ENCODE assay signal across 8 cellular contexts in the genomic region with DNA sequence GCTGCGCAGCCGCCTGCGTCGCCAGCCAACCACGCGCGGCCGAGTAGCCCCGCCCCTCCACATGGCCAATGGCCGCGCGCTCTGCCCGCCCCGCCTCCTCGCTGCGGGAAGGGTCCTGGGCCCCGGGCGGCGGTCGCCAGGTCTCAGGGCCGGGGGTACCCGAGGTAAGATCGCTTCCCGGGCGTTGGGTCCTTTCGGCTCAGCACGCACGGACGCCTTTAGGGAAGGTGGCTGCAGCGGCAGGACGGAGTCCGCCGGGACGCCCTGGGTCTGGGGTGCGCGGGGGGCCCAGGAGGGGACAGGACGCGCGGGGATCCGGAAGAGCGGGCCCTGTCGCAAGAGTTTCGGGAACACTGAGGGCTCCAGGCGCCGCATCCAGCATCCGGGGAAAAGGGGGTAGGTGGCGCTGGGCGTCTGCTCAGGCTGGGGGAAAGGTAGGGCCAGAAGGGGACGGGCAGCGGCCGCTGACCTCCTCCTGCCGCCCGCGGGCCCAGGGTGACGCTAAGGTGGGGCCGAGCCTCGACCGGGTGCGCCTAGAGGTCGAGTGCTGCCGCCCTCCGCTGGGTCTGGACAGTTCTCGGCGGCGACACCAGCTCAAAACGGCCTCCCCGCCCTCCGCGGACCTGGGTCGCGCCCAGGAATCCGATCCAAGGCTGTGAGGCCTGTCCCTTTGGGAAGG. TPM values are rescaled to one million over a fixed set of nuclear protein-coding genes. Genes with fewer than 3 reads are reported as not detected.
DNase-seq lines count a peak whose midpoint lies in the region; ATAC-seq, FAIRE-seq and TF ChIP-seq lines count a peak whose summit lies in the region.

A gene (plus strand): TSS at position 95 of the 679 bp plus-strand sequence. CDS start 7,791 bp downstream, outside the sequence.

- H3K27ac ChIP-seq in prostate gland (peak within 1 kb of the TSS; percentile 87 to 89), upper lobe of right lung (peak within 1 kb of the TSS; percentile 97)

- peak; percentile 96 for ATAC-seq in HG02759 (IDR thresholded peaks at IDR 0.05; ENCODE audit: unreplicated experiment)
- ATAC-seq in T-helper 17 cell = peak; percentile 100
- ATAC-seq in left cardiac atrium = peak; percentile 98 to 99
- peak; percentile 98 for ATAC-seq in upper lobe of right lung

- H3K4me3 ChIP-seq in prostate gland (peak within 1 kb of the TSS; percentile 90 to 97), upper lobe of right lung (peak within 1 kb of the TSS; percentile 99)

- peak within 1 kb of the TSS; percentile 88 for H3K4me3 Mint-ChIP-seq in T-helper 17 cell

- no peaks in the 10 kb centered on the region for H3K36me3 ChIP-seq in prostate gland
- no peaks in the 10 kb centered on the region for H3K36me3 ChIP-seq in upper lobe of right lung

- FAIRE-seq in GM12891 (lab: Jason Lieb, UNC) = peak; percentile 95

- TF ChIP-seq CTCF in prostate gland (IDR thresholded peaks at IDR 0.05) (peak in 1 of 4 experiments; percentile 28), upper lobe of right lung (IDR thresholded peaks at IDR 0.05) (no peak)

- H3K4me1 Mint-ChIP-seq in T-helper 17 cell = peaks cover 12% of the 10 kb centered on the region

- intact Hi-C loops in left cardiac atrium (cut with DNase I) (loop anchor here in 1 of 2 donors (10.0 kb wide), 1 partner anchor 62 kb away; a partner anchor contains a TSS), prostate gland (cut with DNase I) (loop anchor here (2.0 to 10.0 kb wide), 2 partner anchors 26 to 172 kb away; a partner anchor contains a TSS), upper lobe of right lung (cut with DNase I) (no loop called here)

- H3K27ac Mint-ChIP-seq in T-helper 17 cell = peak within 1 kb of the TSS; percentile 80

- H3K27me3 ChIP-seq in prostate gland (replicated peaks; ENCODE audit: insufficient read depth) = no peaks in the 10 kb centered on the region
- no peaks in the 10 kb centered on the region for H3K27me3 ChIP-seq in upper lobe of right lung

- H3K27me3 Mint-ChIP-seq in T-helper 17 cell = no peaks in the 10 kb centered on the region

- no peaks in the 10 kb centered on the region for H3K9me3 ChIP-seq in T-helper 17 cell (ENCODE audit: control insufficient read depth, low read length, poor library complexity, severe bottlenecking)
- H3K9me3 ChIP-seq in prostate gland = no peaks in the 10 kb centered on the region
- no peaks in the 10 kb centered on the region for H3K9me3 ChIP-seq in upper lobe of right lung

- DNase-seq in GM12891 (ENCODE audit: insufficient read length, low spot score) = peak; percentile 96
- DNase-seq in NCI-H1417 treated with DMSO at 0.1 percent for 48 hours (lab: John Stamatoyannopoulos, UW) = peak; percentile 45
- DNase-seq in T-helper 17 cell = peak; percentile 75 to 85 (median 83)
- DNase-seq in amniotic stem cell (lab: John Stamatoyannopoulos, UW) = peak; percentile 34
- peak; percentile 93 for DNase-seq in left cardiac atrium
- DNase-seq in prostate gland (ENCODE audit: low spot score) = peak; percentile 87
- peak; percentile 96 for DNase-seq in upper lobe of right lung

- H3K4me1 ChIP-seq in prostate gland (replicated peaks) = peaks cover 4% of the 10 kb centered on the region
- H3K4me1 ChIP-seq in upper lobe of right lung = peaks cover 15% of the 10 kb centered on the region

- peak; percentile 79 for TF ChIP-seq POLR2A in GM12891 (IDR thresholded peaks at IDR 0.05; ENCODE audit: low read depth, low read length)
- peak; percentile 79 for TF ChIP-seq POLR2A in prostate gland (IDR thresholded peaks at IDR 0.05)

- no peaks in the 10 kb centered on the region for H3K36me3 Mint-ChIP-seq in T-helper 17 cell (ENCODE audit: low read depth)

- under 1% methylated on average over 67 of the region's 72 CpGs for WGBS in prostate gland

TF ChIP-seq in GM12891, 5 proteins besides CTCF, POLR2A, EP300 and RAD21:
- peak; percentile 63 for TF ChIP-seq TAF1 (IDR thresholded peaks at IDR 0.05; ENCODE audit: low read depth, low read length)
- TF ChIP-seq POU2F2 (IDR thresholded peaks at IDR 0.05; ENCODE audit: low read depth, low read length) = peak; percentile 14; the same call in 1 of the 2 replicates
- 0 out of 2 replicates have a peak, but pooled peaks have one; percentile 55 for TF ChIP-seq POLR2AphosphoS5 (IDR thresholded peaks at IDR 0.05; ENCODE audit: low read depth, low read length)
- no peak for TF ChIP-seq PAX5 (IDR thresholded peaks at IDR 0.05; ENCODE audit: insufficient read depth, low read length, severe bottlenecking)
- TF ChIP-seq SPI1 (IDR thresholded peaks at IDR 0.05; ENCODE audit: low read depth, low read length) = 0 out of 2 replicates have a peak, but pooled peaks have one; percentile 0
TF ChIP-seq in GM12891: peak in this region for 4.

RNA-seq across cellular contexts. Expression of the gene that starts here (rescaled TPM):
- 7.8 TPM for polyA plus RNA-seq in GM12891 (2012; ENCODE audit: low read depth, missing spikeins)
- total RNA-seq in T-helper 17 cell (10 to 100 TPM; 20.1 to 21.1 TPM), left cardiac atrium (10 to 100 TPM; 28.9 to 31.1 TPM), prostate gland (10 to 100 TPM; 26.7 to 40.2 TPM), upper lobe of right lung (41.5 TPM)

Comparison
In these comparisons a context has a peak if more than half of its experiments do, and no peak if none do; other contexts are left out.
1. Peak in every context shown above with its lines: DNase-seq, ATAC-seq, H3K4me3 ChIP-seq and H3K27ac ChIP-seq.
2. DNase-seq: peak in every context shown above with its lines; median percentile 96 in GM12891; 96 in upper lobe of right lung; 93 in left cardiac atrium; 87 in prostate gland; 83 in T-helper 17 cell; 45 in NCI-H1417 treated with DMSO at 0.1 percent for 48 hours; 34 in amniotic stem cell.